9 cellular contexts compared by ENCODE assay signal in genomic region chr11:2265396-2265795, GRCh38. TPM values are rescaled to one million over a fixed set of nuclear protein-coding genes. Genes with fewer than 3 reads are reported as not detected.
A peak's percentile ranks its signal among the peaks of the same experiment; 100 is the strongest.
DNase-seq lines count a peak whose midpoint lies in the region; ATAC-seq, FAIRE-seq and TF ChIP-seq lines count a peak whose summit lies in the region.
"Had no signal": no experiment of that assay in that cellular context is flagged by ENCODE, and none has a peak within 500 bp of the region (broad histone marks: within the 10 kb centered on the region; RNA-seq: fewer than 3 reads in every experiment).

No MANE protein-coding gene starts in this region.

- intact Hi-C loops in HepG2 (cut with micrococcal nuclease; ENCODE audit: unreplicated experiment), result loop anchor here (10.0 kb wide), 1 partner anchor 51 kb away; no protein-coding TSS in a partner anchor

- H3K4me3 ChIP-seq in HepG2 (replicated peaks in 1 of 3; ENCODE audit: insufficient read depth in 1 of 3, low read depth in 2 of 3, low read length in 3 of 3), result no peak overlapping the region
- H3K4me3 ChIP-seq: ovary had no signal

- no peak overlapping the region for H3K9ac ChIP-seq in HepG2 (ENCODE audit: insufficient read depth, low read depth, low read length)

- no peak overlapping the region for H3K4me2 ChIP-seq in HepG2 (ENCODE audit: low read depth, low read length)

- in situ Hi-C loops in HepG2 (cut with HindIII; ENCODE audit: extremely low pct_ligation_motif_present, low pct_unique_long_range_greater_than_20kb), result no loop called here

- TF ChIP-seq RAD21 in HepG2 (CRISPR knock-in tag; IDR thresholded peaks at IDR 0.05), result no peak

- peak overlapping the region; percentile 85 to 92 (median 90) for H3K27ac Mint-ChIP-seq in IgD-negative memory B cell
- H3K27ac Mint-ChIP-seq in activated naive CD8-positive, alpha-beta T cell, result peak overlapping the region; percentile 64

- H3K27me3 ChIP-seq in HepG2 (ENCODE audit: control insufficient read depth in 1 of 2, insufficient read depth in 2 of 2, low read length in 2 of 2), result peaks cover 7 to 55% of the 10 kb centered on the region in 2 experiments; a peak in 4 of 5 replicates
- H3K27me3 ChIP-seq: ovary had no signal

- H3K9me3 Mint-ChIP-seq in IgD-negative memory B cell, result no peaks in the 10 kb centered on the region
- no peaks in the 10 kb centered on the region for H3K9me3 Mint-ChIP-seq in activated naive CD8-positive, alpha-beta T cell (ENCODE audit: low read depth)

- TF ChIP-seq POLR2A in HepG2 (IDR thresholded peaks at IDR 0.05; ENCODE audit: insufficient read depth in 1 of 2, low read depth in 2 of 2, low read length in 2 of 2), result no peak

- H3K36me3 Mint-ChIP-seq in IgD-negative memory B cell, result peaks cover 1% of the 10 kb centered on the region
- peaks cover 2% of the 10 kb centered on the region for H3K36me3 Mint-ChIP-seq in activated naive CD8-positive, alpha-beta T cell

- H2AFZ ChIP-seq in HepG2 (ENCODE audit: low read length), result no peak overlapping the region

- no peaks in the 10 kb centered on the region for H3K79me2 ChIP-seq in HepG2 (ENCODE audit: insufficient read depth, low read length)

- no peaks in the 10 kb centered on the region for H3K9me3 ChIP-seq in HepG2 (ENCODE audit: low read length)
- H3K9me3 ChIP-seq: ovary had no signal

- H3K27me3 Mint-ChIP-seq in IgD-negative memory B cell, result no peaks in the 10 kb centered on the region
- peaks cover 1% of the 10 kb centered on the region for H3K27me3 Mint-ChIP-seq in activated naive CD8-positive, alpha-beta T cell

- TF ChIP-seq EP300 in HepG2 (IDR thresholded peaks at IDR 0.05; ENCODE audit: low read depth in 2 of 2, low read length in 2 of 2), result no peak
- TF ChIP-seq EP300 in HepG2 (CRISPR knock-in tag; IDR thresholded peaks at IDR 0.05; ENCODE audit: borderline replicate concordance), result no peak

- no peaks in the 10 kb centered on the region for H4K20me1 ChIP-seq in HepG2 (ENCODE audit: insufficient read depth, low read length)

- WGBS in HepG2 (ENCODE audit: low lambda C conversion rate), result 14% methylated on average over 2 of the region's 2 CpGs

- ATAC-seq in HepG2, result no peak

- DNase-seq in GM19238 (ENCODE audit: insufficient read length, low spot score) (peak; percentile 63), HepG2 (ENCODE audit: low spot score) (no peak), KG1 (lab: John Stamatoyannopoulos, UW) (no peak), GF-D8 (lab: John Stamatoyannopoulos, UW) (no peak)
- DNase-seq in stimulated activated CD4-positive, alpha-beta T cell treated with anti-CD3 and anti-CD28 coated beads, Interleukin-4, amount 100 ng/mL, for 1 hour, result peak; percentile 26

- CTCF ChIA-PET in HepG2 (lab: Yijun Ruan, JAX; ENCODE audit: low intra/inter-chr PET ratio, low total read pairs), result no interaction called here

- H3K36me3 ChIP-seq in HepG2 (replicated peaks in 1 of 2; ENCODE audit: control insufficient read depth in 1 of 2, insufficient read depth in 2 of 2, low read length in 2 of 2), result no peaks in the 10 kb centered on the region
- H3K36me3 ChIP-seq: ovary had no signal

- FAIRE-seq in HepG2 (lab: Jason Lieb, UNC), result no peak

- no peak overlapping the region for H3K27ac ChIP-seq in HepG2 (ENCODE audit: extremely low read length, insufficient read depth, low read length)
- H3K27ac ChIP-seq: ovary had no signal

- BruUV-seq in HepG2 (replicated peaks; lab: Mats Ljungman, UMichigan), result no TSS peak

- POLR2A ChIA-PET in HepG2 (lab: Yijun Ruan, JAX), result no interaction called here

- H3K4me1 Mint-ChIP-seq in IgD-negative memory B cell, result peaks cover 21 to 24% (median 23%) of the 10 kb centered on the region in 3 donors
- H3K4me1 Mint-ChIP-seq in activated naive CD8-positive, alpha-beta T cell (ENCODE audit: low read depth), result peaks cover 24% of the 10 kb centered on the region

- peaks cover 10% of the 10 kb centered on the region; the same call in 1 of the 2 replicates for H3K4me1 ChIP-seq in HepG2 (ENCODE audit: insufficient read depth, low read length)

- TF ChIP-seq CTCF in HepG2 (CRISPR knock-in tag; IDR thresholded peaks at IDR 0.05), result no peak

- H3K4me3 Mint-ChIP-seq in IgD-negative memory B cell, result peak overlapping the region; percentile 55 to 93 (median 74)
- H3K4me3 Mint-ChIP-seq in activated naive CD8-positive, alpha-beta T cell, result peak overlapping the region; percentile 53

RNA-seq across cellular contexts. Expression of gene ASCL2, which starts 5.0 kb away (rescaled TPM):
- polyA plus RNA-seq in IgD-negative memory B cell, result 5.0 TPM
- total RNA-seq in HepG2 (2016; rRNA removed; fragmentation: Illumina TruSeq; extraction: Trizol), result 0.07 TPM in 1 of 2 replicates, not detected in the other
- total RNA-seq in HepG2 (2016; cell fraction: cytosol; rRNA removed; fragmentation: Illumina TruSeq; extraction: Trizol; ENCODE audit: low read depth), result not detected in 2 replicates
- total RNA-seq in HepG2 (2016; cell fraction: insoluble cytoplasmic fraction; rRNA removed; fragmentation: Illumina TruSeq; extraction: Trizol), result 0.09 TPM in 1 of 2 replicates, not detected in the other
- total RNA-seq in HepG2 (2016; cell fraction: membrane; rRNA removed; fragmentation: Illumina TruSeq; extraction: Trizol), result 0.09 and 0.14 TPM in 2 replicates
- not detected in 2 replicates for total RNA-seq in HepG2 (2016; cell fraction: nucleus; rRNA removed; fragmentation: Illumina TruSeq; extraction: Trizol)
- polyA plus RNA-seq in HepG2 (2011; rRNA removed), result not detected in 2 replicates
- polyA plus RNA-seq in HepG2 (2011; cell fraction: cytosol; rRNA removed), result not detected in 2 replicates
- polyA plus RNA-seq in HepG2 (2011; cell fraction: nucleus; rRNA removed), result not detected in 2 replicates
- not detected in 2 replicates for polyA plus RNA-seq in HepG2 (2012)
- polyA plus RNA-seq in HepG2 (2016; cell fraction: cytosol; fragmentation: Illumina TruSeq; extraction: Trizol; ENCODE audit: low read depth), result not detected in 2 replicates
- 0.13 TPM in 1 of 2 replicates, not detected in the other for polyA plus RNA-seq in HepG2 (2016; cell fraction: insoluble cytoplasmic fraction; fragmentation: Illumina TruSeq; extraction: Trizol; ENCODE audit: low read depth)
- polyA plus RNA-seq in HepG2 (2016; cell fraction: membrane; fragmentation: Illumina TruSeq; extraction: Trizol; ENCODE audit: low read depth), result not detected in 2 replicates
- polyA plus RNA-seq in HepG2 (2016; cell fraction: nucleus; fragmentation: Illumina TruSeq; extraction: Trizol; ENCODE audit: insufficient read depth, low read depth), result not detected in 2 replicates
- not detected in 2 replicates for polyA minus RNA-seq in HepG2 (2011; rRNA and poly(A)+ RNA removed; ENCODE audit: low replicate concordance)
- not detected in 2 replicates for polyA minus RNA-seq in HepG2 (2011; cell fraction: cytosol; rRNA and poly(A)+ RNA removed)
- polyA minus RNA-seq in HepG2 (2011; cell fraction: nucleus; rRNA and poly(A)+ RNA removed), result not detected in 2 replicates
- total RNA-seq: T-helper 1 cell treated with Interleukin-12 subunit alpha and Interleukin-12 subunit beta and Interleukin-4 antibody, amounts not matched to agents 30 ng/mL and 1 ng/mL, for 36 hours had no signal

RNA-seq across cellular contexts. Expression of gene C11orf21, which starts 36.3 kb away (rescaled TPM):
- polyA plus RNA-seq in IgD-negative memory B cell, result 6.2 TPM
- not detected in 2 replicates for total RNA-seq in HepG2 (2016; rRNA removed; fragmentation: Illumina TruSeq; extraction: Trizol)
- total RNA-seq in HepG2 (2016; cell fraction: cytosol; rRNA removed; fragmentation: Illumina TruSeq; extraction: Trizol; ENCODE audit: low read depth), result not detected in 2 replicates
- total RNA-seq in HepG2 (2016; cell fraction: insoluble cytoplasmic fraction; rRNA removed; fragmentation: Illumina TruSeq; extraction: Trizol), result not detected in 2 replicates
- total RNA-seq in HepG2 (2016; cell fraction: membrane; rRNA removed; fragmentation: Illumina TruSeq; extraction: Trizol), result not detected in 2 replicates
- total RNA-seq in HepG2 (2016; cell fraction: nucleus; rRNA removed; fragmentation: Illumina TruSeq; extraction: Trizol), result not detected in 2 replicates
- 0.03 and 0.08 TPM in 2 replicates for polyA plus RNA-seq in HepG2 (2011; rRNA removed)
- polyA plus RNA-seq in HepG2 (2011; cell fraction: cytosol; rRNA removed), result 0.04 TPM in 1 of 2 replicates, not detected in the other
- 0.09 and 0.11 TPM in 2 replicates for polyA plus RNA-seq in HepG2 (2011; cell fraction: nucleus; rRNA removed)
- not detected in 2 replicates for polyA plus RNA-seq in HepG2 (2012)
- not detected in 2 replicates for polyA plus RNA-seq in HepG2 (2016; cell fraction: cytosol; fragmentation: Illumina TruSeq; extraction: Trizol; ENCODE audit: low read depth)
- not detected in 2 replicates for polyA plus RNA-seq in HepG2 (2016; cell fraction: insoluble cytoplasmic fraction; fragmentation: Illumina TruSeq; extraction: Trizol; ENCODE audit: low read depth)
- not detected in 2 replicates for polyA plus RNA-seq in HepG2 (2016; cell fraction: membrane; fragmentation: Illumina TruSeq; extraction: Trizol; ENCODE audit: low read depth)
- not detected in 2 replicates for polyA plus RNA-seq in HepG2 (2016; cell fraction: nucleus; fragmentation: Illumina TruSeq; extraction: Trizol; ENCODE audit: insufficient read depth, low read depth)
- 0.12 TPM in 1 of 2 replicates, not detected in the other for polyA minus RNA-seq in HepG2 (2011; rRNA and poly(A)+ RNA removed; ENCODE audit: low replicate concordance)
- not detected in 2 replicates for polyA minus RNA-seq in HepG2 (2011; cell fraction: cytosol; rRNA and poly(A)+ RNA removed)
- not detected in 2 replicates for polyA minus RNA-seq in HepG2 (2011; cell fraction: nucleus; rRNA and poly(A)+ RNA removed)

RNA-seq across cellular contexts. Expression of gene TSPAN32, which starts 36.4 kb away (rescaled TPM):
- polyA plus RNA-seq in IgD-negative memory B cell (7.1 TPM), HepG2 (2011; rRNA removed) (0.39 and 0.70 TPM in 2 replicates)
- total RNA-seq in HepG2 (2016; rRNA removed; fragmentation: Illumina TruSeq; extraction: Trizol), result 0.09 TPM in 1 of 2 replicates, not detected in the other
- total RNA-seq in HepG2 (2016; cell fraction: cytosol; rRNA removed; fragmentation: Illumina TruSeq; extraction: Trizol; ENCODE audit: low read depth), result not detected in 2 replicates
- total RNA-seq in HepG2 (2016; cell fraction: insoluble cytoplasmic fraction; rRNA removed; fragmentation: Illumina TruSeq; extraction: Trizol), result 0.24 TPM in 1 of 2 replicates, not detected in the other
- total RNA-seq in HepG2 (2016; cell fraction: membrane; rRNA removed; fragmentation: Illumina TruSeq; extraction: Trizol), result not detected in 2 replicates
- 0.31 and 0.53 TPM in 2 replicates for total RNA-seq in HepG2 (2016; cell fraction: nucleus; rRNA removed; fragmentation: Illumina TruSeq; extraction: Trizol)
- 0.18 and 0.34 TPM in 2 replicates for polyA plus RNA-seq in HepG2 (2011; cell fraction: cytosol; rRNA removed)
- 2.2 and 7.0 TPM in 2 replicates for polyA plus RNA-seq in HepG2 (2011; cell fraction: nucleus; rRNA removed)
- 0.51 and 1.2 TPM in 2 replicates for polyA plus RNA-seq in HepG2 (2012)
- polyA plus RNA-seq in HepG2 (2016; cell fraction: cytosol; fragmentation: Illumina TruSeq; extraction: Trizol; ENCODE audit: low read depth), result not detected in 2 replicates
- not detected in 2 replicates for polyA plus RNA-seq in HepG2 (2016; cell fraction: insoluble cytoplasmic fraction; fragmentation: Illumina TruSeq; extraction: Trizol; ENCODE audit: low read depth)
- not detected in 2 replicates for polyA plus RNA-seq in HepG2 (2016; cell fraction: membrane; fragmentation: Illumina TruSeq; extraction: Trizol; ENCODE audit: low read depth)
- polyA plus RNA-seq in HepG2 (2016; cell fraction: nucleus; fragmentation: Illumina TruSeq; extraction: Trizol; ENCODE audit: insufficient read depth, low read depth), result 0.19 and 0.56 TPM in 2 replicates
- polyA minus RNA-seq in HepG2 (2011; rRNA and poly(A)+ RNA removed; ENCODE audit: low replicate concordance), result 0.07 and 1.3 TPM in 2 replicates
- polyA minus RNA-seq in HepG2 (2011; cell fraction: cytosol; rRNA and poly(A)+ RNA removed), result not detected in 2 replicates
- 0.90 TPM in 1 of 2 replicates, not detected in the other for polyA minus RNA-seq in HepG2 (2011; cell fraction: nucleus; rRNA and poly(A)+ RNA removed)

Comparison
In these comparisons a context has a peak if more than half of its experiments do, and no peak if none do; other contexts are left out.
1. DNase-seq: peak in GM19238 (single experiment) and stimulated activated CD4-positive, alpha-beta T cell treated with anti-CD3 and anti-CD28 coated beads, Interleukin-4, amount 100 ng/mL, for 1 hour (single experiment); none in HepG2 (single experiment), KG1 (single experiment) and GF-D8 (single experiment).